In the genomic region with DNA sequence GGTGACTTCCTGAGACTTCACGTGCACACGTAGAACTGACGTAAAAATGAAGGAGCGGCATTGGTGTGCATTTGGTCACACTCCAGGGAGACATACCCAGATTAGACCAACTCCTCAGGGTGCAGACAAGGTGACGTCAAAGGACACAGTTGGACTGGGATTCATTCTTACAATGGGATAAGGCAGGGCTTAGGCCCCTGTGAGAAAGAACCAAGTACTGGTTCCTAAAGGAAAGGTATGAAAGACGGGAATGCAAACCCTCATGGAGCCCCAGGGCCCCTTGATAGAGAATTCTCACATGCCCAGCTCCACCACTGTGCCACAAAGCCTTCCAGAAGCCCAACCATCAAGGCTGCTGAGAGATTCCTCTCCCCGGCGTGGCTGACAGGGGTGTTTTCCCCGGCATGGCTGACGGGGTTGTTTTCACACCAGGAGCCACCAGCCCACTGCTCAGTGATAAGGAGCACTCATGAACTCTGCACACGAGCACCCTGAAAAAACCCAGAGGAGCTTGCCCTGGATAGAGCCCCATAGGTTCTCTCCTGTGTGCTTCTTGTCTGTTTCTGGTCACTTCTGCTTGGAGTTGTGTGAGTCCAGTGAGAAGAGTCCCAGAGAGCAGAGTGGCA, we compare ENCODE assay signal across 2 cellular contexts.
TF ChIP-seq lines count a peak whose summit lies in the region.

No MANE protein-coding gene starts in this region.

TF ChIP-seq in GM23338, 12 proteins besides CTCF, POLR2A, EP300 and RAD21 (continued from another document and continues in another):
- no peak for TF ChIP-seq REST (IDR thresholded peaks at IDR 0.05; ENCODE audit: unreplicated experiment)
- no peak for TF ChIP-seq STAT1 (IDR thresholded peaks at IDR 0.05; ENCODE audit: unreplicated experiment)
- no peak for TF ChIP-seq ZNF114 (CRISPR knock-in tag; IDR thresholded peaks at IDR 0.05)
- TF ChIP-seq, protein P1, sequence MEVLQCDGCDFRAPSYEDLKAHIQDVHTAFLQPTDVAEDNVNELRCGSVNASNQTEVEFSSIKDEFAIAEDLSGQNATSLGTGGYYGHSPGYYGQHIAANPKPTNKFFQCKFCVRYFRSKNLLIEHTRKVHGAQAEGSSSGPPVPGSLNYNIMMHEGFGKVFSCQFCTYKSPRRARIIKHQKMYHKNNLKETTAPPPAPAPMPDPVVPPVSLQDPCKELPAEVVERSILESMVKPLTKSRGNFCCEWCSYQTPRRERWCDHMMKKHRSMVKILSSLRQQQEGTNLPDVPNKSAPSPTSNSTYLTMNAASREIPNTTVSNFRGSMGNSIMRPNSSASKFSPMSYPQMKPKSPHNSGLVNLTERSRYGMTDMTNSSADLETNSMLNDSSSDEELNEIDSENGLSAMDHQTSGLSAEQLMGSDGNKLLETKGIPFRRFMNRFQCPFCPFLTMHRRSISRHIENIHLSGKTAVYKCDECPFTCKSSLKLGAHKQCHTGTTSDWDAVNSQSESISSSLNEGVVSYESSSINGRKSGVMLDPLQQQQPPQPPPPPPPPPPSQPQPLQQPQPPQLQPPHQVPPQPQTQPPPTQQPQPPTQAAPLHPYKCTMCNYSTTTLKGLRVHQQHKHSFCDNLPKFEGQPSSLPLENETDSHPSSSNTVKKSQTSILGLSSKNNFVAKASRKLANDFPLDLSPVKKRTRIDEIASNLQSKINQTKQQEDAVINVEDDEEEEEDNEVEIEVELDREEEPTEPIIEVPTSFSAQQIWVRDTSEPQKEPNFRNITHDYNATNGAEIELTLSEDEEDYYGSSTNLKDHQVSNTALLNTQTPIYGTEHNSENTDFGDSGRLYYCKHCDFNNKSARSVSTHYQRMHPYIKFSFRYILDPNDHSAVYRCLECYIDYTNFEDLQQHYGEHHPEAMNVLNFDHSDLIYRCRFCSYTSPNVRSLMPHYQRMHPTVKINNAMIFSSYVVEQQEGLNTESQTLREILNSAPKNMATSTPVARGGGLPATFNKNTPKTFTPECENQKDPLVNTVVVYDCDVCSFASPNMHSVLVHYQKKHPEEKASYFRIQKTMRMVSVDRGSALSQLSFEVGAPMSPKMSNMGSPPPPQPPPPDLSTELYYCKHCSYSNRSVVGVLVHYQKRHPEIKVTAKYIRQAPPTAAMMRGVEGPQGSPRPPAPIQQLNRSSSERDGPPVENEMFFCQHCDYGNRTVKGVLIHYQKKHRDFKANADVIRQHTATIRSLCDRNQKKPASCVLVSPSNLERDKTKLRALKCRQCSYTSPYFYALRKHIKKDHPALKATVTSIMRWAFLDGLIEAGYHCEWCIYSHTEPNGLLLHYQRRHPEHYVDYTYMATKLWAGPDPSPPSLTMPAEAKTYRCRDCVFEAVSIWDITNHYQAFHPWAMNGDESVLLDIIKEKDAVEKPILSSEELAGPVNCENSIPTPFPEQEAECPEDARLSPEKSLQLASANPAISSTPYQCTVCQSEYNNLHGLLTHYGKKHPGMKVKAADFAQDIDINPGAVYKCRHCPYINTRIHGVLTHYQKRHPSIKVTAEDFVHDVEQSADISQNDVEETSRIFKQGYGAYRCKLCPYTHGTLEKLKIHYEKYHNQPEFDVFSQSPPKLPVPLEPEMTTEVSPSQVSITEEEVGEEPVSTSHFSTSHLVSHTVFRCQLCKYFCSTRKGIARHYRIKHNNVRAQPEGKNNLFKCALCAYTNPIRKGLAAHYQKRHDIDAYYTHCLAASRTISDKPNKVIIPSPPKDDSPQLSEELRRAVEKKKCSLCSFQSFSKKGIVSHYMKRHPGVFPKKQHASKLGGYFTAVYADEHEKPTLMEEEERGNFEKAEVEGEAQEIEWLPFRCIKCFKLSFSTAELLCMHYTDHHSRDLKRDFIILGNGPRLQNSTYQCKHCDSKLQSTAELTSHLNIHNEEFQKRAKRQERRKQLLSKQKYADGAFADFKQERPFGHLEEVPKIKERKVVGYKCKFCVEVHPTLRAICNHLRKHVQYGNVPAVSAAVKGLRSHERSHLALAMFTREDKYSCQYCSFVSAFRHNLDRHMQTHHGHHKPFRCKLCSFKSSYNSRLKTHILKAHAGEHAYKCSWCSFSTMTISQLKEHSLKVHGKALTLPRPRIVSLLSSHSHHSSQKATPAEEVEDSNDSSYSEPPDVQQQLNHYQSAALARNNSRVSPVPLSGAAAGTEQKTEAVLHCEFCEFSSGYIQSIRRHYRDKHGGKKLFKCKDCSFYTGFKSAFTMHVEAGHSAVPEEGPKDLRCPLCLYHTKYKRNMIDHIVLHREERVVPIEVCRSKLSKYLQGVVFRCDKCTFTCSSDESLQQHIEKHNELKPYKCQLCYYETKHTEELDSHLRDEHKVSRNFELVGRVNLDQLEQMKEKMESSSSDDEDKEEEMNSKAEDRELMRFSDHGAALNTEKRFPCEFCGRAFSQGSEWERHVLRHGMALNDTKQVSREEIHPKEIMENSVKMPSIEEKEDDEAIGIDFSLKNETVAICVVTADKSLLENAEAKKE (CRISPR knock-in tag; IDR thresholded peaks at IDR 0.05), result no peak
- TF ChIP-seq CREB1 (CRISPR knock-in tag; IDR thresholded peaks at IDR 0.05; ENCODE audit: low read depth), result no peak
- no peak for TF ChIP-seq NANOG (IDR thresholded peaks at IDR 0.05; ENCODE audit: borderline replicate concordance)
- TF ChIP-seq JUNB (IDR thresholded peaks at IDR 0.05; ENCODE audit: unreplicated experiment), result no peak
- TF ChIP-seq, protein P2, sequence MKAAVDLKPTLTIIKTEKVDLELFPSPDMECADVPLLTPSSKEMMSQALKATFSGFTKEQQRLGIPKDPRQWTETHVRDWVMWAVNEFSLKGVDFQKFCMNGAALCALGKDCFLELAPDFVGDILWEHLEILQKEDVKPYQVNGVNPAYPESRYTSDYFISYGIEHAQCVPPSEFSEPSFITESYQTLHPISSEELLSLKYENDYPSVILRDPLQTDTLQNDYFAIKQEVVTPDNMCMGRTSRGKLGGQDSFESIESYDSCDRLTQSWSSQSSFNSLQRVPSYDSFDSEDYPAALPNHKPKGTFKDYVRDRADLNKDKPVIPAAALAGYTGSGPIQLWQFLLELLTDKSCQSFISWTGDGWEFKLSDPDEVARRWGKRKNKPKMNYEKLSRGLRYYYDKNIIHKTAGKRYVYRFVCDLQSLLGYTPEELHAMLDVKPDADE (IDR thresholded peaks at IDR 0.05), result no peak
- no peak for TF ChIP-seq ZNF331 (CRISPR knock-in tag; IDR thresholded peaks at IDR 0.05; ENCODE audit: low read depth)

TF ChIP-seq in WTC11, 78 proteins besides CTCF, POLR2A, EP300 and RAD21 (continued from another document):
- no peak for TF ChIP-seq E2F5 (CRISPR knock-in tag; IDR thresholded peaks at IDR 0.05)
- TF ChIP-seq, protein P3, sequence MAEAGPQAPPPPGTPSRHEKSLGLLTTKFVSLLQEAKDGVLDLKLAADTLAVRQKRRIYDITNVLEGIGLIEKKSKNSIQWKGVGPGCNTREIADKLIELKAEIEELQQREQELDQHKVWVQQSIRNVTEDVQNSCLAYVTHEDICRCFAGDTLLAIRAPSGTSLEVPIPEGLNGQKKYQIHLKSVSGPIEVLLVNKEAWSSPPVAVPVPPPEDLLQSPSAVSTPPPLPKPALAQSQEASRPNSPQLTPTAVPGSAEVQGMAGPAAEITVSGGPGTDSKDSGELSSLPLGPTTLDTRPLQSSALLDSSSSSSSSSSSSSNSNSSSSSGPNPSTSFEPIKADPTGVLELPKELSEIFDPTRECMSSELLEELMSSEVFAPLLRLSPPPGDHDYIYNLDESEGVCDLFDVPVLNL (CRISPR knock-in tag; IDR thresholded peaks at IDR 0.05; ENCODE audit: borderline replicate concordance, low read depth), result no peak
- TF ChIP-seq, protein P4, sequence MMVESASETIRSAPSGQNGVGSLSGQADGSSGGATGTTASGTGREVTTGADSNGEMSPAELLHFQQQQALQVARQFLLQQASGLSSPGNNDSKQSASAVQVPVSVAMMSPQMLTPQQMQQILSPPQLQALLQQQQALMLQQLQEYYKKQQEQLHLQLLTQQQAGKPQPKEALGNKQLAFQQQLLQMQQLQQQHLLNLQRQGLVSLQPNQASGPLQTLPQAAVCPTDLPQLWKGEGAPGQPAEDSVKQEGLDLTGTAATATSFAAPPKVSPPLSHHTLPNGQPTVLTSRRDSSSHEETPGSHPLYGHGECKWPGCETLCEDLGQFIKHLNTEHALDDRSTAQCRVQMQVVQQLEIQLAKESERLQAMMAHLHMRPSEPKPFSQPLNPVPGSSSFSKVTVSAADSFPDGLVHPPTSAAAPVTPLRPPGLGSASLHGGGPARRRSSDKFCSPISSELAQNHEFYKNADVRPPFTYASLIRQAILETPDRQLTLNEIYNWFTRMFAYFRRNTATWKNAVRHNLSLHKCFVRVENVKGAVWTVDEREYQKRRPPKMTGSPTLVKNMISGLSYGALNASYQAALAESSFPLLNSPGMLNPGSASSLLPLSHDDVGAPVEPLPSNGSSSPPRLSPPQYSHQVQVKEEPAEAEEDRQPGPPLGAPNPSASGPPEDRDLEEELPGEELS (CRISPR knock-in tag; IDR thresholded peaks at IDR 0.05), result no peak
- TF ChIP-seq, protein P5, sequence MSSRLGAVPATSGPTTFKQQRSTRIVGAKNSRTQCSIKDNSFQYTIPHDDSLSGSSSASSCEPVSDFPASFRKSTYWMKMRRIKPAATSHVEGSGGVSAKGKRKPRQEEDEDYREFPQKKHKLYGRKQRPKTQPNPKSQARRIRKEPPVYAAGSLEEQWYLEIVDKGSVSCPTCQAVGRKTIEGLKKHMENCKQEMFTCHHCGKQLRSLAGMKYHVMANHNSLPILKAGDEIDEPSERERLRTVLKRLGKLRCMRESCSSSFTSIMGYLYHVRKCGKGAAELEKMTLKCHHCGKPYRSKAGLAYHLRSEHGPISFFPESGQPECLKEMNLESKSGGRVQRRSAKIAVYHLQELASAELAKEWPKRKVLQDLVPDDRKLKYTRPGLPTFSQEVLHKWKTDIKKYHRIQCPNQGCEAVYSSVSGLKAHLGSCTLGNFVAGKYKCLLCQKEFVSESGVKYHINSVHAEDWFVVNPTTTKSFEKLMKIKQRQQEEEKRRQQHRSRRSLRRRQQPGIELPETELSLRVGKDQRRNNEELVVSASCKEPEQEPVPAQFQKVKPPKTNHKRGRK (CRISPR knock-in tag; IDR thresholded peaks at IDR 0.05; ENCODE audit: borderline replicate concordance), result no peak
- TF ChIP-seq, protein P6, sequence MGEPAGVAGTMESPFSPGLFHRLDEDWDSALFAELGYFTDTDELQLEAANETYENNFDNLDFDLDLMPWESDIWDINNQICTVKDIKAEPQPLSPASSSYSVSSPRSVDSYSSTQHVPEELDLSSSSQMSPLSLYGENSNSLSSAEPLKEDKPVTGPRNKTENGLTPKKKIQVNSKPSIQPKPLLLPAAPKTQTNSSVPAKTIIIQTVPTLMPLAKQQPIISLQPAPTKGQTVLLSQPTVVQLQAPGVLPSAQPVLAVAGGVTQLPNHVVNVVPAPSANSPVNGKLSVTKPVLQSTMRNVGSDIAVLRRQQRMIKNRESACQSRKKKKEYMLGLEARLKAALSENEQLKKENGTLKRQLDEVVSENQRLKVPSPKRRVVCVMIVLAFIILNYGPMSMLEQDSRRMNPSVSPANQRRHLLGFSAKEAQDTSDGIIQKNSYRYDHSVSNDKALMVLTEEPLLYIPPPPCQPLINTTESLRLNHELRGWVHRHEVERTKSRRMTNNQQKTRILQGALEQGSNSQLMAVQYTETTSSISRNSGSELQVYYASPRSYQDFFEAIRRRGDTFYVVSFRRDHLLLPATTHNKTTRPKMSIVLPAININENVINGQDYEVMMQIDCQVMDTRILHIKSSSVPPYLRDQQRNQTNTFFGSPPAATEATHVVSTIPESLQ (CRISPR knock-in tag; IDR thresholded peaks at IDR 0.05), result no peak
